In the genomic region with DNA sequence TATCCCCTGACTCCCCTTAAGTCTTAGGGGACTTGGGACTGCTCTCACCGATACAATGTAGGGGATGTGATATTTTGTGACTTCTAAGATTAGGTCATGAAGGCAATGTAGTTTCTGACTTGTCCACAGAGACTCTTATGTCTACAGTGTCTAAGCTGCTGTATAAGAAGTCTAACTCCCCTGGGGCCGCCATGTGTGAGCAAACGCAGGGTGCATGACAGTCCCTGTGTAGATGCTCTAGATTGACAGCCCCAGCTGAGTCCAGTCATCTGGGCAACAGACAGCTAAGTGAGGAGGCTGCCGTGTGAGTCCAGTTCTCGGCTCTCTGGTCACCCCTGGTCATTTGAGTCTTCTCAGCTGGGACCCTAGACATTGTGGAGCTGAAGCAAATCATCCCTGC, we compare ENCODE assay signal across 18 cellular contexts.
DNase-seq lines count a peak whose midpoint lies in the region; ATAC-seq and TF ChIP-seq lines count a peak whose summit lies in the region.
"Had no signal": no experiment of that assay in that cellular context is flagged by ENCODE, and none has a peak within 500 bp of the region (broad histone marks: within the 10 kb centered on the region; RNA-seq: fewer than 3 reads in every experiment).

No MANE protein-coding gene starts in this region.

- no peaks in the 10 kb centered on the region for H3K27me3 ChIP-seq in MG63
- H3K27me3 ChIP-seq: BE2C had no signal

- ATAC-seq in HG03342 (IDR thresholded peaks at IDR 0.05; ENCODE audit: unreplicated experiment), result peak; percentile 67
- ATAC-seq: GM23338, HCT116 had no signal

- no peak for TF ChIP-seq CTCF in GM12865 (IDR thresholded peaks at IDR 0.05; ENCODE audit: insufficient read depth, low read depth, low read length, missing control alignments)

- no peaks in the 10 kb centered on the region for H3K36me3 ChIP-seq in MG63
- H3K36me3 ChIP-seq: BE2C had no signal

- H3K4me3 ChIP-seq in GM12865 (ENCODE audit: low read depth, low read length) (no peak overlapping the region), MG63 (no peak overlapping the region)
- H3K4me3 ChIP-seq: GM23338 had no signal

- no peaks in the 10 kb centered on the region for H3K9me3 ChIP-seq in MG63
- H3K9me3 ChIP-seq: BE2C had no signal

- DNase-seq in GM12865 (ENCODE audit: low read depth), result peak; percentile 1
- DNase-seq in NCI-H524 (lab: John Stamatoyannopoulos, UW), result peak; percentile 9 to 63
- DNase-seq in left kidney (ENCODE audit: low read depth, low spot score), result peak; percentile 58
- no peak for DNase-seq in Ammon's horn (ENCODE audit: low spot score)
- no peak for DNase-seq in MG63
- DNase-seq in stimulated activated CD4-positive, alpha-beta T cell treated with anti-CD3 and anti-CD28 coated beads, Interleukin-4, amount 100 ng/mL, for 1 hour, result no peak
- DNase-seq in DMS53 (lab: John Stamatoyannopoulos, UW), result no peak
- DNase-seq: BE2C; C1 segment of cervical spinal cord; CD4-positive, CD25-positive, alpha-beta regulatory T cell; CD8-positive, alpha-beta memory T cell; COR-L47; DMS 273 treated with DMSO at 0.1 percent for 48 hours; H7; HFFc6 had no signal

Comparison
In these comparisons a context has a peak if more than half of its experiments do, and no peak if none do; other contexts are left out.
1. DNase-seq: peak in GM12865 (single experiment), NCI-H524 (2 of 2) and left kidney (single experiment); none in Ammon's horn (single experiment), MG63 (single experiment), stimulated activated CD4-positive, alpha-beta T cell treated with anti-CD3 and anti-CD28 coated beads, Interleukin-4, amount 100 ng/mL, for 1 hour (single experiment) and DMS53 (single experiment).